Comparison of ENCODE assay signal across 8 cellular contexts in genomic region chr11:45354976-45355705, GRCh38.
DNase-seq lines count a peak whose midpoint lies in the region; ATAC-seq and TF ChIP-seq lines count a peak whose summit lies in the region.

No MANE protein-coding gene starts in this region.

- H3K4me1 ChIP-seq in parathyroid adenoma (no peaks in the 10 kb centered on the region), thoracic aorta (ENCODE audit: control insufficient read depth in 1 of 2, low read depth in 2 of 2) (peaks cover 0 to 12% of the 10 kb centered on the region in 2 donors)

- H3K9me3 Mint-ChIP-seq in activated naive CD4-positive, alpha-beta T cell treated with anti-CD3 and anti-CD28 coated beads, Interleukin-2, amount 50 U/mL, for 72 hours = peaks cover 10 to 13% of the 10 kb centered on the region in 2 donors

- H3K27ac ChIP-seq in HL-60 (replicated peaks) (no peak overlapping the region), parathyroid adenoma (peak overlapping the region; percentile 45), thoracic aorta (peak overlapping the region in 1 of 2 donors; percentile 57)

- no peaks in the 10 kb centered on the region for H3K9me3 ChIP-seq in parathyroid adenoma (ENCODE audit: control insufficient read depth, low read length)
- H3K9me3 ChIP-seq in thoracic aorta = no peaks in the 10 kb centered on the region

- H3K27ac Mint-ChIP-seq in activated naive CD4-positive, alpha-beta T cell treated with anti-CD3 and anti-CD28 coated beads, Interleukin-2, amount 50 U/mL, for 72 hours = peak overlapping the region; percentile 40 to 91

- intact Hi-C loops in Right ventricle myocardium superior (cut with DNase I) = no loop called here

- no peaks in the 10 kb centered on the region for H3K27me3 ChIP-seq in HL-60 (ENCODE audit: insufficient read depth, poor library complexity, severe bottlenecking)
- H3K27me3 ChIP-seq in parathyroid adenoma (ENCODE audit: control insufficient read depth, insufficient read depth, low read length) = no peaks in the 10 kb centered on the region
- no peaks in the 10 kb centered on the region for H3K27me3 ChIP-seq in thoracic aorta (replicated peaks; ENCODE audit: insufficient read depth)

- H3K79me2 ChIP-seq in parathyroid adenoma = no peaks in the 10 kb centered on the region

- peaks cover 21 to 32% of the 10 kb centered on the region in 2 donors for H3K36me3 Mint-ChIP-seq in activated naive CD4-positive, alpha-beta T cell treated with anti-CD3 and anti-CD28 coated beads, Interleukin-2, amount 50 U/mL, for 72 hours

- peak overlapping the region; percentile 71 for H2AFZ ChIP-seq in parathyroid adenoma

- peak; percentile 99 for ATAC-seq in GM19395 (IDR thresholded peaks at IDR 0.05; ENCODE audit: unreplicated experiment)
- peak; percentile 93 to 96 for ATAC-seq in activated naive CD4-positive, alpha-beta T cell treated with anti-CD3 and anti-CD28 coated beads, Interleukin-2, amount 50 U/mL, for 72 hours
- ATAC-seq in Right ventricle myocardium superior (ENCODE audit: poor library complexity) = peak; percentile 93
- ATAC-seq in thoracic aorta (ENCODE audit: insufficient number of reproducible peaks, low FRiP score, low read depth) = peak; percentile 66

- H3K9ac ChIP-seq in parathyroid adenoma = no peak overlapping the region

- H3K36me3 ChIP-seq in parathyroid adenoma (ENCODE audit: control insufficient read depth, insufficient read depth, low read length) (no peaks in the 10 kb centered on the region), thoracic aorta (no peaks in the 10 kb centered on the region)

- DNase-seq in AG10803 (ENCODE audit: low read depth) (peak; percentile 36), HL-60 (ENCODE audit: low read depth in 1 of 2, low spot score in 1 of 2) (peak; percentile 44 to 74), RPMI8226 (peak; percentile 36), Right ventricle myocardium superior (peak; percentile 93), thoracic aorta (ENCODE audit: low spot score) (peak; percentile 36)
- DNase-seq in activated naive CD4-positive, alpha-beta T cell treated with anti-CD3 and anti-CD28 coated beads, Interleukin-2, amount 50 U/mL, for 72 hours (ENCODE audit: low spot score in 2 of 2) = peak; percentile 83 to 85

- TF ChIP-seq CTCF in AG10803 (conservative IDR thresholded peaks at IDR 0.05; ENCODE audit: low read length) (no peak), HL-60 (IDR thresholded peaks at IDR 0.05; ENCODE audit: insufficient read depth, low read length) (no peak), parathyroid adenoma (IDR thresholded peaks at IDR 0.05) (no peak), thoracic aorta (IDR thresholded peaks at IDR 0.05) (no peak)

- H3K4me2 ChIP-seq in parathyroid adenoma (ENCODE audit: low read length) = peak overlapping the region; percentile 75

- peak overlapping the region; percentile 47 for H3K4me3 ChIP-seq in AG10803 (ENCODE audit: low read length)
- no peak overlapping the region for H3K4me3 ChIP-seq in HL-60 (replicated peaks; ENCODE audit: insufficient read depth, low read length)
- H3K4me3 ChIP-seq in parathyroid adenoma (ENCODE audit: low read depth, low read length) = peak overlapping the region; percentile 83
- peak overlapping the region; percentile 92 for H3K4me3 ChIP-seq in thoracic aorta

Comparison
In these comparisons a context has a peak if more than half of its experiments do, and no peak if none do; other contexts are left out.
1. DNase-seq: peak in every context shown above with its lines; median percentile 93 in Right ventricle myocardium superior; 84 in activated naive CD4-positive, alpha-beta T cell treated with anti-CD3 and anti-CD28 coated beads, Interleukin-2, amount 50 U/mL, for 72 hours; 59 in HL-60; 36 in AG10803; 36 in RPMI8226; 36 in thoracic aorta.